ENCODE assay signal across 13 cellular contexts in the genomic region with DNA sequence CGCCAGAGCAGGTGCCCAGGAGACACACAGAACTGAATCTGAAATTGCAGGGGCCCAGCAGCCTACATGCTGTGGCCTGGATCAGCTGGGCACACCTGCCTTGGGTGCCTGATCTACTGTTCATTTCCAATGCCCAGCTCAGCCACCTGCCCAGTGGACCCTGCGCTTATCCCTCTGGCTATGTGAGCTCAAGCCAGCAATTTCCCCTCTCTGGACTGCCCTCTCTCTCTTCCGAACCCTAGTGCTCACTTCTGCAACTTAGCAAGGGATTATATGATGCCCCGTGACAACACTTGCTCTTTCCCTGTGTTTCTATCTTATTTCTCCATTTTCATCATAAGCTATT.
DNase-seq lines count a peak whose midpoint lies in the region; FAIRE-seq and TF ChIP-seq lines count a peak whose summit lies in the region.
"Had no signal": no experiment of that assay in that cellular context is flagged by ENCODE, and none has a peak within 500 bp of the region (broad histone marks: within the 10 kb centered on the region; RNA-seq: fewer than 3 reads in every experiment).

No MANE protein-coding gene starts in this region.

- H3K79me2 ChIP-seq in Loucy (ENCODE audit: insufficient read depth, low read length), result no peaks in the 10 kb centered on the region

- H3K9me3 ChIP-seq in Loucy (ENCODE audit: insufficient read depth, low read depth, low read length), result no peaks in the 10 kb centered on the region
- no peaks in the 10 kb centered on the region for H3K9me3 ChIP-seq in subcutaneous abdominal adipose tissue (ENCODE audit: control insufficient read depth in 5 of 5, low read length in 5 of 5)
- H3K9me3 ChIP-seq: Caco-2 had no signal

- TF ChIP-seq CTCF in Loucy (conservative IDR thresholded peaks at IDR 0.05; ENCODE audit: low read length) (no peak), brain microvascular endothelial cell (IDR thresholded peaks at IDR 0.05; ENCODE audit: low read depth, low read length, missing control alignments) (peak; percentile 12)

- in situ Hi-C loops in brain microvascular endothelial cell (cut with HindIII; ENCODE audit: low pct_ligation_motif_present, low sequenced_read_pairs), result no loop called here

- H3F3A ChIP-seq in Loucy (ENCODE audit: low read depth), result peaks cover 3% of the 10 kb centered on the region

- no peaks in the 10 kb centered on the region for H3K9me3 Mint-ChIP-seq in activated CD4-positive, alpha-beta memory T cell treated with anti-CD3 and anti-CD28 coated beads for 36 hours
- H3K9me3 Mint-ChIP-seq in activated CD4-positive, alpha-beta memory T cell treated with anti-CD3 and anti-CD28 coated beads, Interleukin-2, amount 10 ng/mL, durations not matched to agents 7 days and 5 days, result peaks cover 4% of the 10 kb centered on the region
- H3K9me3 Mint-ChIP-seq: activated naive CD4-positive, alpha-beta T cell treated with anti-CD3 and anti-CD28 coated beads, Interleukin-2, amount 10 ng/mL, durations not matched to agents 7 days and 5 days; memory B cell had no signal

- no peak for DNase-seq in activated CD4-positive, alpha-beta memory T cell treated with anti-CD3 and anti-CD28 coated beads for 36 hours
- DNase-seq in activated CD4-positive, alpha-beta memory T cell treated with anti-CD3 and anti-CD28 coated beads, Interleukin-2, amount 10 ng/mL, durations not matched to agents 7 days and 5 days, result no peak
- no peak for DNase-seq in brain microvascular endothelial cell
- no peak for DNase-seq in HPDE6-E6E7 (ENCODE audit: extremely low spot score)
- no peak for DNase-seq in frontal cortex (ENCODE audit: low spot score in 2 of 2)
- no peak for DNase-seq in KG1 (lab: John Stamatoyannopoulos, UW)
- DNase-seq: foreskin keratinocyte had no signal

- peak overlapping the region; percentile 57 for H3K4me2 ChIP-seq in Loucy (ENCODE audit: low read depth, low read length, poor library complexity, severe bottlenecking)

- no peak overlapping the region for H3K4me3 Mint-ChIP-seq in activated CD4-positive, alpha-beta memory T cell treated with anti-CD3 and anti-CD28 coated beads for 36 hours
- H3K4me3 Mint-ChIP-seq in activated CD4-positive, alpha-beta memory T cell treated with anti-CD3 and anti-CD28 coated beads, Interleukin-2, amount 10 ng/mL, durations not matched to agents 7 days and 5 days, result no peak overlapping the region
- H3K4me3 Mint-ChIP-seq: activated naive CD4-positive, alpha-beta T cell treated with anti-CD3 and anti-CD28 coated beads, Interleukin-2, amount 10 ng/mL, durations not matched to agents 7 days and 5 days; memory B cell had no signal

- peak overlapping the region; percentile 58 for H3K9ac ChIP-seq in Loucy (ENCODE audit: low read depth, low read length, poor library complexity, severe bottlenecking)
- H3K9ac ChIP-seq in subcutaneous abdominal adipose tissue (ENCODE audit: low read length in 5 of 5), result peak overlapping the region in 1 of 5 donors; percentile 45

- H4K20me1 ChIP-seq in Loucy (ENCODE audit: insufficient read depth, low read length, poor library complexity, severe bottlenecking), result no peaks in the 10 kb centered on the region

- H3K27me3 ChIP-seq in Loucy (ENCODE audit: insufficient read depth, low read length, poor library complexity, severe bottlenecking) (no peaks in the 10 kb centered on the region), brain microvascular endothelial cell (replicated peaks) (no peaks in the 10 kb centered on the region), subcutaneous abdominal adipose tissue (ENCODE audit: control insufficient read depth in 5 of 5, insufficient read depth in 4 of 5, low read length in 5 of 5) (no peaks in the 10 kb centered on the region)

- intact Hi-C loops in activated CD4-positive, alpha-beta memory T cell treated with anti-CD3 and anti-CD28 coated beads for 36 hours (cut with micrococcal nuclease), result loop anchor here (5.0 kb wide), 1 partner anchor 965 kb away; no protein-coding TSS in a partner anchor

- H3K9me2 ChIP-seq in Loucy (replicated peaks; ENCODE audit: low read depth, low read length), result no peaks in the 10 kb centered on the region

- peaks cover 45% of the 10 kb centered on the region for H3K27me3 Mint-ChIP-seq in activated CD4-positive, alpha-beta memory T cell treated with anti-CD3 and anti-CD28 coated beads for 36 hours
- peaks cover 82% of the 10 kb centered on the region for H3K27me3 Mint-ChIP-seq in activated CD4-positive, alpha-beta memory T cell treated with anti-CD3 and anti-CD28 coated beads, Interleukin-2, amount 10 ng/mL, durations not matched to agents 7 days and 5 days

- H3K4me3 ChIP-seq in Loucy (ENCODE audit: low read length, poor library complexity, severe bottlenecking) (peak overlapping the region; percentile 39), brain microvascular endothelial cell (ENCODE audit: low read depth, low read length) (no peak overlapping the region), subcutaneous abdominal adipose tissue (ENCODE audit: low read depth in 1 of 5, low read length in 5 of 5) (no peak overlapping the region)
- H3K4me3 ChIP-seq: cardiac muscle cell had no signal

- no peaks in the 10 kb centered on the region for H3K36me3 ChIP-seq in Loucy (ENCODE audit: insufficient read depth, low read length)
- H3K36me3 ChIP-seq in brain microvascular endothelial cell (replicated peaks), result no peaks in the 10 kb centered on the region
- no peaks in the 10 kb centered on the region for H3K36me3 ChIP-seq in subcutaneous abdominal adipose tissue (ENCODE audit: control insufficient read depth in 5 of 5, insufficient read depth in 5 of 5, low read length in 5 of 5)
- H3K36me3 ChIP-seq: cardiac muscle cell had no signal

- POLR2A ChIA-PET in activated CD4-positive, alpha-beta memory T cell treated with anti-CD3 and anti-CD28 coated beads for 36 hours (lab: Charles Lee), result interaction anchor here (1.4 kb wide), 1 partner anchor 18 kb away, joined by 6 read pairs; no protein-coding TSS in a partner anchor
- POLR2A ChIA-PET in activated CD4-positive, alpha-beta memory T cell treated with anti-CD3 and anti-CD28 coated beads, Interleukin-2, amount 10 ng/mL, durations not matched to agents 7 days and 5 days (lab: Charles Lee), result interaction anchor here (3.8 kb wide), 1 partner anchor 18 kb away, joined by 12 read pairs; no protein-coding TSS in a partner anchor

- no peaks in the 10 kb centered on the region for H3K36me3 Mint-ChIP-seq in activated CD4-positive, alpha-beta memory T cell treated with anti-CD3 and anti-CD28 coated beads for 36 hours
- no peaks in the 10 kb centered on the region for H3K36me3 Mint-ChIP-seq in activated CD4-positive, alpha-beta memory T cell treated with anti-CD3 and anti-CD28 coated beads, Interleukin-2, amount 10 ng/mL, durations not matched to agents 7 days and 5 days (ENCODE audit: low read depth)
- H3K36me3 Mint-ChIP-seq: activated naive CD4-positive, alpha-beta T cell treated with anti-CD3 and anti-CD28 coated beads, Interleukin-2, amount 10 ng/mL, durations not matched to agents 7 days and 5 days; memory B cell had no signal

- H3K4me1 ChIP-seq in Loucy (ENCODE audit: insufficient read depth, low read length, poor library complexity, severe bottlenecking), result peaks cover 92% of the 10 kb centered on the region
- H3K4me1 ChIP-seq in subcutaneous abdominal adipose tissue (ENCODE audit: control insufficient read depth in 5 of 5, insufficient read depth in 5 of 5, low read length in 5 of 5), result peaks cover 5 to 46% (median 28%) of the 10 kb centered on the region in 5 donors

- no peak for FAIRE-seq in frontal cortex (lab: Jason Lieb, UNC)

- CTCF ChIA-PET in activated CD4-positive, alpha-beta memory T cell treated with anti-CD3 and anti-CD28 coated beads for 36 hours (lab: Charles Lee), result interaction anchor here (0.8 to 9.0 kb wide), 17 partner anchors 9 to 1011 kb away, joined by 3 to 81 read pairs (median 6); no protein-coding TSS in a partner anchor
- CTCF ChIA-PET in activated CD4-positive, alpha-beta memory T cell treated with anti-CD3 and anti-CD28 coated beads, Interleukin-2, amount 10 ng/mL, durations not matched to agents 7 days and 5 days (lab: Charles Lee), result interaction anchor here (0.8 to 3.3 kb wide), 9 partner anchors 13 to 1020 kb away, joined by 3 to 21 read pairs (median 4); no protein-coding TSS in a partner anchor

- H3K4me1 Mint-ChIP-seq in activated CD4-positive, alpha-beta memory T cell treated with anti-CD3 and anti-CD28 coated beads for 36 hours (ENCODE audit: low read depth), result peaks cover 52% of the 10 kb centered on the region
- peaks cover 51% of the 10 kb centered on the region for H3K4me1 Mint-ChIP-seq in activated CD4-positive, alpha-beta memory T cell treated with anti-CD3 and anti-CD28 coated beads, Interleukin-2, amount 10 ng/mL, durations not matched to agents 7 days and 5 days

- peak overlapping the region; percentile 34 for H3K27ac Mint-ChIP-seq in activated CD4-positive, alpha-beta memory T cell treated with anti-CD3 and anti-CD28 coated beads for 36 hours
- no peak overlapping the region for H3K27ac Mint-ChIP-seq in activated CD4-positive, alpha-beta memory T cell treated with anti-CD3 and anti-CD28 coated beads, Interleukin-2, amount 10 ng/mL, durations not matched to agents 7 days and 5 days
- H3K27ac Mint-ChIP-seq: activated naive CD4-positive, alpha-beta T cell treated with anti-CD3 and anti-CD28 coated beads, Interleukin-2, amount 10 ng/mL, durations not matched to agents 7 days and 5 days; memory B cell had no signal

- H2AFZ ChIP-seq in Loucy (ENCODE audit: low read length), result no peak overlapping the region

- no peak overlapping the region for H3K27ac ChIP-seq in brain microvascular endothelial cell
- peak overlapping the region; percentile 74 for H3K27ac ChIP-seq in subcutaneous abdominal adipose tissue (ENCODE audit: low read depth, low read length)
- H3K27ac ChIP-seq: cardiac muscle cell, foreskin keratinocyte had no signal
